8 cellular contexts compared by ENCODE assay signal in genomic region chr11:66727282-66727882, GRCh38. TPM values are rescaled to one million over a fixed set of nuclear protein-coding genes. Genes with fewer than 3 reads are reported as not detected.
DNase-seq lines count a peak whose midpoint lies in the region; ATAC-seq and TF ChIP-seq lines count a peak whose summit lies in the region.

No MANE protein-coding gene starts in this region.

- H3K4me2 ChIP-seq in mammary epithelial cell (ENCODE audit: insufficient read depth, low read depth, low read length): peak overlapping the region; percentile 99

- peak; percentile 43 for DNase-seq in activated naive CD4-positive, alpha-beta T cell treated with anti-CD3 and anti-CD28 coated beads for 36 hours
- DNase-seq in activated naive CD4-positive, alpha-beta T cell treated with anti-CD3 and anti-CD28 coated beads, Interleukin-2, amount 50 U/mL, for 16 hours: no peak
- DNase-seq in RWPE1 (ENCODE audit: low spot score) (peak; percentile 31), mammary epithelial cell (peak; percentile 16), left kidney (ENCODE audit: low read depth, low spot score) (peak; percentile 69), NCI-H2029 (lab: John Stamatoyannopoulos, UW) (no peak)

- peaks cover 57% of the 10 kb centered on the region for H3K27me3 Mint-ChIP-seq in activated naive CD4-positive, alpha-beta T cell treated with anti-CD3 and anti-CD28 coated beads for 36 hours (ENCODE audit: low read depth)
- peaks cover 62% of the 10 kb centered on the region for H3K27me3 Mint-ChIP-seq in stimulated activated naive CD8-positive, alpha-beta T cell treated with anti-CD3 and anti-CD28 coated beads, Interleukin-15, Interleukin-2, amounts not matched to agents 100 ng/mL and 50 ng/mL, for 24 hours

- no peaks in the 10 kb centered on the region for H3K9me3 Mint-ChIP-seq in activated naive CD4-positive, alpha-beta T cell treated with anti-CD3 and anti-CD28 coated beads for 36 hours
- H3K9me3 Mint-ChIP-seq in stimulated activated naive CD8-positive, alpha-beta T cell treated with anti-CD3 and anti-CD28 coated beads, Interleukin-15, Interleukin-2, amounts not matched to agents 100 ng/mL and 50 ng/mL, for 24 hours: no peaks in the 10 kb centered on the region

- no peak overlapping the region for H3K27ac Mint-ChIP-seq in activated naive CD4-positive, alpha-beta T cell treated with anti-CD3 and anti-CD28 coated beads for 36 hours
- H3K27ac Mint-ChIP-seq in stimulated activated naive CD8-positive, alpha-beta T cell treated with anti-CD3 and anti-CD28 coated beads, Interleukin-15, Interleukin-2, amounts not matched to agents 100 ng/mL and 50 ng/mL, for 24 hours: no peak overlapping the region

- H3K4me1 ChIP-seq in mammary epithelial cell (ENCODE audit: insufficient read depth, low read length): peaks cover 9% of the 10 kb centered on the region

- H3K79me2 ChIP-seq in mammary epithelial cell (ENCODE audit: insufficient read depth, low read length): no peaks in the 10 kb centered on the region

- TF ChIP-seq CTCF in RWPE1 (conservative IDR thresholded peaks at IDR 0.05; ENCODE audit: low read depth) (no peak), mammary epithelial cell (conservative IDR thresholded peaks at IDR 0.05 in 1 of 2, IDR thresholded peaks at IDR 0.05 in 1 of 2; ENCODE audit: extremely low read depth in 1 of 2, insufficient read depth in 1 of 2, low read depth in 1 of 2, low read length in 2 of 2) (no peak)

- in situ Hi-C loops in mammary epithelial cell (cut with MboI; ENCODE audit: low sequenced_read_pairs in 2 of 2): no loop called here

- CTCF ChIA-PET in activated naive CD4-positive, alpha-beta T cell treated with anti-CD3 and anti-CD28 coated beads for 36 hours (lab: Charles Lee): no interaction called here
- CTCF ChIA-PET in RWPE1 (lab: Yijun Ruan, JAX): interaction anchor here (0.7 to 1.1 kb wide), 2 partner anchors 9 to 15 kb away, joined by 3 read pairs; no protein-coding TSS in a partner anchor
- CTCF ChIA-PET in mammary epithelial cell (lab: Charles Lee; ENCODE audit: low non-redundant PET): no interaction called here

- POLR2A ChIA-PET in RWPE1 (lab: Yijun Ruan, JAX; ENCODE audit: low non-redundant PET): no interaction called here

- no peak overlapping the region for H3K9ac ChIP-seq in mammary epithelial cell (ENCODE audit: insufficient read depth, low read length)

- peak overlapping the region; percentile 47 to 68 (median 60) for H3K4me3 ChIP-seq in mammary epithelial cell (replicated peaks in 1 of 3; ENCODE audit: insufficient read depth in 1 of 3, low read depth in 2 of 3, low read length in 3 of 3)

- no peaks in the 10 kb centered on the region for H3K27me3 ChIP-seq in mammary epithelial cell (ENCODE audit: insufficient read depth, low read length)

- H2AFZ ChIP-seq in mammary epithelial cell (ENCODE audit: low read depth, low read length): peak overlapping the region; percentile 93

- no peaks in the 10 kb centered on the region for H4K20me1 ChIP-seq in mammary epithelial cell (ENCODE audit: insufficient read depth, low read length)

- peak overlapping the region; percentile 65 for H3K4me3 Mint-ChIP-seq in activated naive CD4-positive, alpha-beta T cell treated with anti-CD3 and anti-CD28 coated beads for 36 hours
- peak overlapping the region; percentile 57 for H3K4me3 Mint-ChIP-seq in stimulated activated naive CD8-positive, alpha-beta T cell treated with anti-CD3 and anti-CD28 coated beads, Interleukin-15, Interleukin-2, amounts not matched to agents 100 ng/mL and 50 ng/mL, for 24 hours

- H3K36me3 ChIP-seq in mammary epithelial cell (ENCODE audit: insufficient read depth, low read length): no peaks in the 10 kb centered on the region

- H3K9me3 ChIP-seq in mammary epithelial cell (replicated peaks; ENCODE audit: insufficient read depth, low read length): no peaks in the 10 kb centered on the region

- peaks cover 14% of the 10 kb centered on the region for H3K4me1 Mint-ChIP-seq in activated naive CD4-positive, alpha-beta T cell treated with anti-CD3 and anti-CD28 coated beads for 36 hours (ENCODE audit: low read depth)
- peaks cover 20% of the 10 kb centered on the region for H3K4me1 Mint-ChIP-seq in stimulated activated naive CD8-positive, alpha-beta T cell treated with anti-CD3 and anti-CD28 coated beads, Interleukin-15, Interleukin-2, amounts not matched to agents 100 ng/mL and 50 ng/mL, for 24 hours (ENCODE audit: low read depth)

- intact Hi-C loops in activated naive CD4-positive, alpha-beta T cell treated with anti-CD3 and anti-CD28 coated beads for 36 hours (cut with micrococcal nuclease): loop anchor here (2.0 kb wide), 1 partner anchor 17 kb away; a partner anchor contains a TSS
- intact Hi-C loops in mammary epithelial cell (cut with micrococcal nuclease): no loop called here

- no TSS peak for BruUV-seq in mammary epithelial cell (replicated peaks; lab: Mats Ljungman, UMichigan)

- H3K27ac ChIP-seq in RWPE1 (peak overlapping the region; percentile 74), mammary epithelial cell (ENCODE audit: insufficient read depth, low read depth, low read length) (no peak overlapping the region)

- WGBS in mammary epithelial cell (ENCODE audit: low coverage, missing lambda C conversion rate): 6% methylated on average over 12 of the region's 58 CpGs

- no peak for ATAC-seq in GM19351 (IDR thresholded peaks at IDR 0.05; ENCODE audit: unreplicated experiment)

- no peaks in the 10 kb centered on the region for H3K36me3 Mint-ChIP-seq in activated naive CD4-positive, alpha-beta T cell treated with anti-CD3 and anti-CD28 coated beads for 36 hours (ENCODE audit: low read depth)
- peaks cover 4% of the 10 kb centered on the region for H3K36me3 Mint-ChIP-seq in stimulated activated naive CD8-positive, alpha-beta T cell treated with anti-CD3 and anti-CD28 coated beads, Interleukin-15, Interleukin-2, amounts not matched to agents 100 ng/mL and 50 ng/mL, for 24 hours (ENCODE audit: low read depth)

- dilution Hi-C loops in mammary epithelial cell (cut with HindIII; ENCODE audit: low sequenced_read_pairs): no loop called here

RNA-seq across cellular contexts. Expression of gene SPTBN2, which starts 1.6 kb away (rescaled TPM):
- 1 to 10 TPM; 1.8 to 3.0 TPM for total RNA-seq in activated naive CD4-positive, alpha-beta T cell treated with anti-CD3 and anti-CD28 coated beads for 36 hours
- total RNA-seq in mammary epithelial cell: 10 to 100 TPM; 24.8 to 57.2 TPM
- polyA plus RNA-seq in mammary epithelial cell: 10.9 TPM
- 35.6 TPM for polyA minus RNA-seq in mammary epithelial cell

RNA-seq across cellular contexts. Expression of gene RBM4B, which starts 49.7 kb away (rescaled TPM):
- total RNA-seq in activated naive CD4-positive, alpha-beta T cell treated with anti-CD3 and anti-CD28 coated beads for 36 hours: 10 to 100 TPM; 10.9 to 11.7 TPM
- 10 to 100 TPM; 12.2 to 15.3 TPM for total RNA-seq in mammary epithelial cell
- polyA plus RNA-seq in mammary epithelial cell: 21.8 TPM
- 8.7 TPM for polyA minus RNA-seq in mammary epithelial cell

Comparison
In these comparisons a context has a peak if more than half of its experiments do, and no peak if none do; other contexts are left out.
1. DNase-seq: peak in activated naive CD4-positive, alpha-beta T cell treated with anti-CD3 and anti-CD28 coated beads for 36 hours (single experiment), RWPE1 (single experiment), mammary epithelial cell (single experiment) and left kidney (single experiment); none in activated naive CD4-positive, alpha-beta T cell treated with anti-CD3 and anti-CD28 coated beads, Interleukin-2, amount 50 U/mL, for 16 hours (single experiment) and NCI-H2029 (single experiment).
2. RNA of gene SPTBN2, which starts 1.6 kb away (total RNA-seq): 24.8 to 57.2 TPM in mammary epithelial cell; 1.8 to 3.0 TPM in activated naive CD4-positive, alpha-beta T cell treated with anti-CD3 and anti-CD28 coated beads for 36 hours; every median in the first group is over 4 times any median in the second.